Comparison of ENCODE assay signal across 8 cellular contexts in the genomic region with DNA sequence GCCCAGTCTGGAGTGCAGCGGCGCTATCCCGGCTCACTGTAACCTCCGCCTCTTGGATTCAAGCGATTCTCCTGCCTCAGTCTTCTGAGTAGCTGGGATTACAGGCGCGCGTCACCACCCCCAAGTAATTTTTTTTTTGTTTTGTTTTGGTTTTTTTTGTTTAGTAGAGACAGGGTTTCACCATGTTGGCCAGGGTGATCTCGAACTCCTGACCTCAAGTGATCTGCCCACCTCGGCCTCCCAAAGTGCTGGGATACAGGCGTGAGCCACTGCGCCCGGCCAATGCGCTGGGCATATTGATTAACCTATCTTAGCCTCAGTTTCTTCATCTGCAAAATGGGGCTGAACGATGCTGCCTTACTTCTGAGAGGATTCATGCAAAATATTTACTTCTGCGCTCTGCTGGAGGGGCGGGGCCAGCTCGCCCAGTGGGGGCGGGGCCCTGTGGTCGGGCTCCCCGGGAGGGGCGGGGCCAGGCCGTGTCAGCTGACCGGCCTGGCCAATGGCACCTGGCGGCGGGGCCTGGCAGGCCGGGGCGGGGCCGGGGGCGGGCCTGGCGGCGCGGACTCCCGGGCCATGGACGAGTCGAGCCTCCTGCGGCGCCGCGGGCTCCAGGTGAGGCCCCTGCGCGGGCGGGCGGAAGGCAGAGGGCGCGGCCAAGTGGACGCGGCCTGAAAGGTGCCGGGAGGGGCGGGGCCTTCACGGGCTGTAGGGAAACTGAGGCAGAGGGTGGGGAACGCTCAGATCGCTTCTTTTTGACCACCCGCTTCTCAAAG. TPM values are rescaled to one million over a fixed set of nuclear protein-coding genes. Genes with fewer than 3 reads are reported as not detected.
DNase-seq lines count a peak whose midpoint lies in the region; ATAC-seq and TF ChIP-seq lines count a peak whose summit lies in the region.

MAST3 (plus strand) TSS at position 562 of the 776 bp plus-strand sequence; CDS start at position 577, 15 bp downstream.

- H3K79me2 ChIP-seq in osteoblast (ENCODE audit: insufficient read depth, low read length): no peaks in the 10 kb centered on the region

- H3K27me3 Mint-ChIP-seq in activated naive CD4-positive, alpha-beta T cell treated with anti-CD3 and anti-CD28 coated beads for 36 hours (ENCODE audit: low read depth): no peaks in the 10 kb centered on the region

- peaks cover 34% of the 10 kb centered on the region for H3K4me1 Mint-ChIP-seq in activated naive CD4-positive, alpha-beta T cell treated with anti-CD3 and anti-CD28 coated beads for 36 hours (ENCODE audit: low read depth)

- WGBS in testis, 2 donors: 22 to 36% methylated on average over 21 to 53 of the region's 54 CpGs

- TF ChIP-seq POLR2A in testis (IDR thresholded peaks at IDR 0.05): no peak

- peak within 1 kb of the TSS; percentile 84 for H3K4me2 ChIP-seq in osteoblast (ENCODE audit: insufficient read depth, low read length)

- no peak within 1 kb of the TSS for H3K9ac ChIP-seq in HUES6 (ENCODE audit: low read length)

- H2AFZ ChIP-seq in osteoblast (ENCODE audit: low read length): peak within 1 kb of the TSS; percentile 13

- peak; percentile 91 for DNase-seq in activated naive CD4-positive, alpha-beta T cell treated with anti-CD3 and anti-CD28 coated beads for 36 hours
- DNase-seq in glomerular visceral epithelial cell (ENCODE audit: extremely low spot score): peak; percentile 81
- DNase-seq in osteoblast (ENCODE audit: insufficient read length, low spot score, missing footprints): peak; percentile 100
- peak; percentile 86 for DNase-seq in testis

- no peak within 1 kb of the TSS for H3K27ac Mint-ChIP-seq in activated naive CD4-positive, alpha-beta T cell treated with anti-CD3 and anti-CD28 coated beads for 36 hours

- H4K20me1 ChIP-seq in osteoblast (ENCODE audit: insufficient read depth, low read length): no peaks in the 10 kb centered on the region

- H3K9me3 ChIP-seq in HUES6 (ENCODE audit: control insufficient read depth, insufficient read depth, low read depth, low read length) (no peaks in the 10 kb centered on the region), osteoblast (ENCODE audit: low read depth, low read length) (no peaks in the 10 kb centered on the region), testis (no peaks in the 10 kb centered on the region)

- peak within 1 kb of the TSS; percentile 83 for H3K4me3 Mint-ChIP-seq in activated naive CD4-positive, alpha-beta T cell treated with anti-CD3 and anti-CD28 coated beads for 36 hours

- CTCF ChIA-PET in activated naive CD4-positive, alpha-beta T cell treated with anti-CD3 and anti-CD28 coated beads for 36 hours (lab: Charles Lee): interaction anchor here (0.6 to 1.4 kb wide), 6 partner anchors 9 to 293 kb away, joined by 3 to 8 read pairs (median 4); partner anchors contain the start of gene PIK3R2

- peaks cover 15% of the 10 kb centered on the region for H3K4me1 ChIP-seq in HUES6 (ENCODE audit: control insufficient read depth, insufficient read depth, low read length)
- H3K4me1 ChIP-seq in osteoblast (ENCODE audit: insufficient read depth, low read length): peaks cover 9% of the 10 kb centered on the region
- H3K4me1 ChIP-seq in testis: peaks cover 5% of the 10 kb centered on the region

- H3K27ac ChIP-seq in C4-2B: peak within 1 kb of the TSS; percentile 43
- H3K27ac ChIP-seq in HUES6 (ENCODE audit: low read depth, low read length): no peak within 1 kb of the TSS
- no peak within 1 kb of the TSS for H3K27ac ChIP-seq in osteoblast (ENCODE audit: low read depth, low read length)
- H3K27ac ChIP-seq in testis: no peak within 1 kb of the TSS

- no peaks in the 10 kb centered on the region for H3K36me3 ChIP-seq in HUES6 (ENCODE audit: control insufficient read depth, insufficient read depth, low read length)
- no peaks in the 10 kb centered on the region for H3K36me3 ChIP-seq in osteoblast (ENCODE audit: insufficient read depth, low read length)
- no peaks in the 10 kb centered on the region for H3K36me3 ChIP-seq in testis (ENCODE audit: low read depth, missing control alignments)

- no peaks in the 10 kb centered on the region for H3K9me3 Mint-ChIP-seq in activated naive CD4-positive, alpha-beta T cell treated with anti-CD3 and anti-CD28 coated beads for 36 hours

- H3K36me3 Mint-ChIP-seq in activated naive CD4-positive, alpha-beta T cell treated with anti-CD3 and anti-CD28 coated beads for 36 hours (ENCODE audit: low read depth): no peaks in the 10 kb centered on the region

- H3K27me3 ChIP-seq in HUES6 (ENCODE audit: control insufficient read depth, insufficient read depth, low read length) (peaks cover 21% of the 10 kb centered on the region), osteoblast (ENCODE audit: insufficient read depth, low read length) (peaks cover 20% of the 10 kb centered on the region), testis (no peaks in the 10 kb centered on the region)

- intact Hi-C loops in activated naive CD4-positive, alpha-beta T cell treated with anti-CD3 and anti-CD28 coated beads for 36 hours (cut with micrococcal nuclease): loop anchor here (1.0 kb wide), 1 partner anchor 11 kb away; the partner anchor contains the start of gene IL12RB1
- intact Hi-C loops in testis (cut with DNase I; ENCODE audit: low total_unique reads): no loop called here

- TF ChIP-seq CTCF in C4-2B (conservative IDR thresholded peaks at IDR 0.05) (no peak), osteoblast (IDR thresholded peaks at IDR 0.05; ENCODE audit: extremely low read depth, low read depth, low read length) (no peak), testis (IDR thresholded peaks at IDR 0.05) (no peak)

- peak within 1 kb of the TSS; percentile 77 for H3K4me3 ChIP-seq in HUES6 (ENCODE audit: low read depth, low read length)
- H3K4me3 ChIP-seq in osteoblast (ENCODE audit: insufficient read depth, low read length): peak within 1 kb of the TSS; percentile 64
- H3K4me3 ChIP-seq in testis: peak within 1 kb of the TSS; percentile 39 to 53

- ATAC-seq in GM19438 (IDR thresholded peaks at IDR 0.05; ENCODE audit: low read depth, unreplicated experiment) (peak; percentile 49), SK-N-SH treated with all-trans-retinoic acid at 6 μM for 48 hours (peak; percentile 99)

TF ChIP-seq in SK-N-SH treated with all-trans-retinoic acid at 6 μM for 48 hours, 23 proteins besides CTCF, POLR2A, EP300 and RAD21:
- TF ChIP-seq ZNF70 (CRISPR knock-in tag; IDR thresholded peaks at IDR 0.05) (no peak), ZFP3 (CRISPR knock-in tag; IDR thresholded peaks at IDR 0.05) (0 out of 2 replicates have a peak, but pooled peaks have one; percentile 33), PPARA (CRISPR knock-in tag; IDR thresholded peaks at IDR 0.05; ENCODE audit: borderline replicate concordance) (no peak), SNAI2 (CRISPR knock-in tag; IDR thresholded peaks at IDR 0.05) (no peak)
- TF ChIP-seq, protein P1, sequence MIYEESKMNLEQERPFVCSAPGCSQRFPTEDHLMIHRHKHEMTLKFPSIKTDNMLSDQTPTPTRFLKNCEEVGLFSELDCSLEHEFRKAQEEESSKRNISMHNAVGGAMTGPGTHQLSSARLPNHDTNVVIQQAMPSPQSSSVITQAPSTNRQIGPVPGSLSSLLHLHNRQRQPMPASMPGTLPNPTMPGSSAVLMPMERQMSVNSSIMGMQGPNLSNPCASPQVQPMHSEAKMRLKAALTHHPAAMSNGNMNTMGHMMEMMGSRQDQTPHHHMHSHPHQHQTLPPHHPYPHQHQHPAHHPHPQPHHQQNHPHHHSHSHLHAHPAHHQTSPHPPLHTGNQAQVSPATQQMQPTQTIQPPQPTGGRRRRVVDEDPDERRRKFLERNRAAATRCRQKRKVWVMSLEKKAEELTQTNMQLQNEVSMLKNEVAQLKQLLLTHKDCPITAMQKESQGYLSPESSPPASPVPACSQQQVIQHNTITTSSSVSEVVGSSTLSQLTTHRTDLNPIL (CRISPR knock-in tag; IDR thresholded peaks at IDR 0.05; ENCODE audit: low read depth): no peak

RNA-seq across cellular contexts. Expression of gene MAST3, which starts in this region (rescaled TPM):
- total RNA-seq in activated naive CD4-positive, alpha-beta T cell treated with anti-CD3 and anti-CD28 coated beads for 36 hours: 10 to 100 TPM; 12.8 to 13.5 TPM
- total RNA-seq in osteoblast (5.4 and 5.6 TPM in 2 replicates), testis (10 to 100 TPM in 1 of 2 donors, 1 to 10 TPM in 1; 9.7 to 11.2 TPM)
- polyA plus RNA-seq in testis (ENCODE audit: insufficient read depth, low read depth, low replicate concordance): 5.0 TPM
